In the genomic region with DNA sequence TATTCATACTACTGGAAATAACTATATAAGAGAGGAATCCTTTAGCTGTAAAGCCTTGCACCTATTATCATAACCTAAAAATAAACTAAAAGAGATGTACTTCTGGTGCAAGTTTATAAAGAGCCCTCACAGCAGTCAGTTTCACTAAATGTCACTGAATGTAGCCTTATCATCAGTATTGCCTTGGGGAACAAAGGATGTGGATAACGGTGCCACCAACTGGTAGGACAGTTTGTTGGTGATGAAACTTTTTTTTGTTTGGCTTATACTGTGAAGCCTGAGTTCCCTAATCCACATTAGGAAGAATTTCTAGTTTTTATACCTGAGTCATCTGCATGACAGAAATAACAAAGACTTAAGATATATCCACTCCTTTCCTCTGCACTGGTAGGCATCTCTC, we compare ENCODE assay signal across 8 cellular contexts.
DNase-seq lines count a peak whose midpoint lies in the region; ATAC-seq, FAIRE-seq and TF ChIP-seq lines count a peak whose summit lies in the region.

No MANE protein-coding gene starts in this region.

- H3K9me2 ChIP-seq in MM.1S (replicated peaks; ENCODE audit: insufficient read depth, low read length), result no peaks in the 10 kb centered on the region

- H3K27me3 Mint-ChIP-seq in astrocyte (ENCODE audit: low read depth, unreplicated experiment), result no peaks in the 10 kb centered on the region

- peaks cover 2% of the 10 kb centered on the region for H3K36me3 Mint-ChIP-seq in astrocyte (ENCODE audit: low read depth, unreplicated experiment)

- H4K20me1 ChIP-seq in MM.1S (ENCODE audit: insufficient read depth, low read length) (no peaks in the 10 kb centered on the region), astrocyte (ENCODE audit: insufficient read depth, low read length) (no peaks in the 10 kb centered on the region)

- H3K79me2 ChIP-seq in MM.1S (ENCODE audit: low read length) (no peaks in the 10 kb centered on the region), astrocyte (ENCODE audit: insufficient read depth, low read length) (no peaks in the 10 kb centered on the region), mesendoderm (ENCODE audit: control insufficient read depth, insufficient read depth, low read length) (no peaks in the 10 kb centered on the region)

- H3K4me1 Mint-ChIP-seq in astrocyte (ENCODE audit: low read depth, unreplicated experiment), result peaks cover 2% of the 10 kb centered on the region

- no peak overlapping the region for H3K4me3 Mint-ChIP-seq in astrocyte (ENCODE audit: unreplicated experiment)

- H3K27me3 ChIP-seq in MM.1S (replicated peaks; ENCODE audit: insufficient read depth, low read length) (no peaks in the 10 kb centered on the region), astrocyte (ENCODE audit: insufficient read depth, low read length) (no peaks in the 10 kb centered on the region), mesendoderm (ENCODE audit: insufficient read depth, low read length, poor library complexity) (no peaks in the 10 kb centered on the region), sigmoid colon (no peaks in the 10 kb centered on the region)

- H3K23ac ChIP-seq in mesendoderm (ENCODE audit: low read length), result no peak overlapping the region

- H3K4me2 ChIP-seq in MM.1S (ENCODE audit: low read depth, low read length) (no peak overlapping the region), astrocyte (ENCODE audit: low read length) (no peak overlapping the region), mesendoderm (ENCODE audit: low read length) (no peak overlapping the region)

- no peak overlapping the region for H3K56ac ChIP-seq in mesendoderm (ENCODE audit: low read length)

- DNase-seq in MM.1S, result peak; percentile 39
- DNase-seq in astrocyte (ENCODE audit: low read depth), result no peak
- peak; percentile 76 for DNase-seq in mesendoderm
- DNase-seq in cerebellar cortex (ENCODE audit: low spot score), result no peak
- no peak for DNase-seq in sigmoid colon

- no CpG with 5 or more reads among the region's 1 CpG for WGBS in mesendoderm (ENCODE audit: extremely low coverage, insufficient coverage, low lambda C conversion rate)
- 8 to 11% methylated on average over 1 of the region's 1 CpG for WGBS in sigmoid colon, 2 donors

- no peak for TF ChIP-seq EP300 in sigmoid colon (IDR thresholded peaks at IDR 0.05)

- H4K5ac ChIP-seq in mesendoderm (ENCODE audit: low read length), result no peak overlapping the region

- intact Hi-C loops in sigmoid colon (cut with DNase I), result no loop called here

- H3K4me3 ChIP-seq in MM.1S (ENCODE audit: low read length) (no peak overlapping the region), astrocyte (ENCODE audit: insufficient read depth, low read depth, low read length) (no peak overlapping the region), mesendoderm (ENCODE audit: low read length) (no peak overlapping the region), sigmoid colon (no peak overlapping the region)

- H3K27ac Mint-ChIP-seq in astrocyte (ENCODE audit: unreplicated experiment), result no peak overlapping the region

- H3K27ac ChIP-seq in MM.1S (ENCODE audit: low read length) (no peak overlapping the region), astrocyte (ENCODE audit: low read depth, low read length) (no peak overlapping the region), mesendoderm (ENCODE audit: low read depth, low read length) (no peak overlapping the region), sigmoid colon (no peak overlapping the region)

- H3K4ac ChIP-seq in mesendoderm (ENCODE audit: low read depth, low read length), result no peak overlapping the region

- no peak overlapping the region for H2AFZ ChIP-seq in MM.1S (ENCODE audit: low read length)
- H2AFZ ChIP-seq in astrocyte (ENCODE audit: low read depth, low read length), result no peak overlapping the region

- H3K36me3 ChIP-seq in MM.1S (replicated peaks; ENCODE audit: insufficient read depth, low read length) (no peaks in the 10 kb centered on the region), astrocyte (ENCODE audit: insufficient read depth, low read length) (no peaks in the 10 kb centered on the region), mesendoderm (ENCODE audit: control insufficient read depth, insufficient read depth, low read length) (no peaks in the 10 kb centered on the region), sigmoid colon (no peaks in the 10 kb centered on the region)

- H3K9me3 ChIP-seq in MM.1S (replicated peaks; ENCODE audit: insufficient read depth, low read length) (no peaks in the 10 kb centered on the region), astrocyte (ENCODE audit: insufficient read depth, low read depth, low read length) (no peaks in the 10 kb centered on the region), sigmoid colon (no peaks in the 10 kb centered on the region)

- H3K9ac ChIP-seq in MM.1S (ENCODE audit: low read length) (no peak overlapping the region), astrocyte (ENCODE audit: low read length) (no peak overlapping the region), mesendoderm (ENCODE audit: low read length) (no peak overlapping the region)

- ATAC-seq in GM18867 (IDR thresholded peaks at IDR 0.05; ENCODE audit: unreplicated experiment), result peak; percentile 70
- ATAC-seq in HG02973 (IDR thresholded peaks at IDR 0.05; ENCODE audit: unreplicated experiment), result no peak
- no peak for ATAC-seq in GM21515 (IDR thresholded peaks at IDR 0.05; ENCODE audit: unreplicated experiment)

- peak overlapping the region; percentile 64 for H2BK15ac ChIP-seq in mesendoderm (replicated peaks; ENCODE audit: low read depth)

- no peaks in the 10 kb centered on the region for H3F3A ChIP-seq in MM.1S (ENCODE audit: insufficient read depth, low read length)

- H3K9me3 Mint-ChIP-seq in astrocyte (ENCODE audit: unreplicated experiment), result no peaks in the 10 kb centered on the region

- TF ChIP-seq CTCF in MM.1S (IDR thresholded peaks at IDR 0.05; ENCODE audit: low read length) (peak; percentile 45), astrocyte (IDR thresholded peaks at IDR 0.05; ENCODE audit: insufficient read depth, low read depth, low read length) (peak; percentile 22), sigmoid colon (IDR thresholded peaks at IDR 0.05) (peak in 1 of 4 experiments; percentile 10)

- H2BK5ac ChIP-seq in mesendoderm (ENCODE audit: low read length), result no peak overlapping the region

- H3K18ac ChIP-seq in mesendoderm (ENCODE audit: low read length), result no peak overlapping the region

- H3K4me1 ChIP-seq in MM.1S (ENCODE audit: low read length) (no peaks in the 10 kb centered on the region), astrocyte (ENCODE audit: insufficient read depth, low read length) (no peaks in the 10 kb centered on the region), mesendoderm (ENCODE audit: control insufficient read depth, low read depth, low read length) (no peaks in the 10 kb centered on the region), sigmoid colon (no peaks in the 10 kb centered on the region)

- H4K8ac ChIP-seq in mesendoderm (ENCODE audit: low read depth, low read length), result no peak overlapping the region

- H2BK120ac ChIP-seq in mesendoderm (ENCODE audit: low read depth, low read length), result no peak overlapping the region

- TF ChIP-seq POLR2A in sigmoid colon (IDR thresholded peaks at IDR 0.05), result no peak

- H2AK5ac ChIP-seq in mesendoderm (ENCODE audit: low read length), result no peak overlapping the region

- H3K79me1 ChIP-seq in mesendoderm (ENCODE audit: low read length), result no peaks in the 10 kb centered on the region

- FAIRE-seq in astrocyte (lab: Jason Lieb, UNC), result peak; percentile 97

Comparison
In these comparisons a context has a peak if more than half of its experiments do, and no peak if none do; other contexts are left out.
1. DNase-seq: peak in MM.1S (single experiment) and mesendoderm (single experiment); none in astrocyte (single experiment), cerebellar cortex (single experiment) and sigmoid colon (single experiment).